Comparison of ENCODE assay signal across 1 cellular context in genomic region chr14:101774006-101774755, GRCh38.
TF ChIP-seq lines count a peak whose summit lies in the region.

No MANE protein-coding gene starts in this region.

TF ChIP-seq in SK-N-SH, 30 proteins besides CTCF, POLR2A, EP300 and RAD21 (continued from another document):
- TF ChIP-seq IRF3 (IDR thresholded peaks at IDR 0.05; ENCODE audit: low read depth, low read length): no peak
- TF ChIP-seq, protein P1, sequence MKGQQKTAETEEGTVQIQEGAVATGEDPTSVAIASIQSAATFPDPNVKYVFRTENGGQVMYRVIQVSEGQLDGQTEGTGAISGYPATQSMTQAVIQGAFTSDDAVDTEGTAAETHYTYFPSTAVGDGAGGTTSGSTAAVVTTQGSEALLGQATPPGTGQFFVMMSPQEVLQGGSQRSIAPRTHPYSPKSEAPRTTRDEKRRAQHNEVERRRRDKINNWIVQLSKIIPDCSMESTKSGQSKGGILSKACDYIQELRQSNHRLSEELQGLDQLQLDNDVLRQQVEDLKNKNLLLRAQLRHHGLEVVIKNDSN (IDR thresholded peaks at IDR 0.05; ENCODE audit: borderline replicate concordance, low read depth): no peak
- no peak for TF ChIP-seq SMC3 (IDR thresholded peaks at IDR 0.05; ENCODE audit: low read depth, low read length)
- TF ChIP-seq TCF12 (IDR thresholded peaks at IDR 0.05): no peak
- no peak for TF ChIP-seq RFX5 (IDR thresholded peaks at IDR 0.05; ENCODE audit: low read length)
- TF ChIP-seq, protein P2, sequence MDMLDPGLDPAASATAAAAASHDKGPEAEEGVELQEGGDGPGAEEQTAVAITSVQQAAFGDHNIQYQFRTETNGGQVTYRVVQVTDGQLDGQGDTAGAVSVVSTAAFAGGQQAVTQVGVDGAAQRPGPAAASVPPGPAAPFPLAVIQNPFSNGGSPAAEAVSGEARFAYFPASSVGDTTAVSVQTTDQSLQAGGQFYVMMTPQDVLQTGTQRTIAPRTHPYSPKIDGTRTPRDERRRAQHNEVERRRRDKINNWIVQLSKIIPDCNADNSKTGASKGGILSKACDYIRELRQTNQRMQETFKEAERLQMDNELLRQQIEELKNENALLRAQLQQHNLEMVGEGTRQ (IDR thresholded peaks at IDR 0.05; ENCODE audit: borderline replicate concordance, low read depth, low read length): no peak
- TF ChIP-seq NFIC (IDR thresholded peaks at IDR 0.05; ENCODE audit: borderline replicate concordance): no peak
